ENCODE assay signal across 1 cellular context in genomic region chr17:67223924-67224323, GRCh38.
A peak's percentile ranks its signal among the peaks of the same experiment; 100 is the strongest.
TF ChIP-seq lines count a peak whose summit lies in the region.

No MANE protein-coding gene starts in this region.

TF ChIP-seq in HepG2, 621 proteins besides CTCF, POLR2A, EP300 and RAD21 (continued from another document):
- TF ChIP-seq USF2 (IDR thresholded peaks at IDR 0.05; ENCODE audit: low read depth, low read length) = peak; percentile 77
- TF ChIP-seq USF2 (CRISPR knock-in tag; IDR thresholded peaks at IDR 0.05; ENCODE audit: borderline replicate concordance) = peak; percentile 79; the same call in 1 of the 2 replicates
- TF ChIP-seq NFYC (CRISPR knock-in tag; IDR thresholded peaks at IDR 0.05) = peak; percentile 78
- TF ChIP-seq RAD51 (IDR thresholded peaks at IDR 0.05; ENCODE audit: borderline replicate concordance) = peak; percentile 17; the same call in 1 of the 2 replicates
